Comparison of ENCODE assay signal across 21 cellular contexts in genomic region chr2:202703091-202703490, GRCh38.
DNase-seq lines count a peak whose midpoint lies in the region; ATAC-seq, FAIRE-seq and TF ChIP-seq lines count a peak whose summit lies in the region.
"Had no signal": no experiment of that assay in that cellular context is flagged by ENCODE, and none has a peak within 500 bp of the region (broad histone marks: within the 10 kb centered on the region; RNA-seq: fewer than 3 reads in every experiment).

No MANE protein-coding gene starts in this region.

- H3K9me3 ChIP-seq in CD4-positive, alpha-beta T cell (ENCODE audit: control insufficient read depth, low read length), result no peaks in the 10 kb centered on the region
- no peaks in the 10 kb centered on the region for H3K9me3 ChIP-seq in HepG2 (ENCODE audit: low read length)
- H3K9me3 ChIP-seq: tibial artery had no signal

- no peak overlapping the region for H3K4me2 ChIP-seq in HepG2 (ENCODE audit: low read depth, low read length)

- in situ Hi-C loops in HepG2 (cut with HindIII; ENCODE audit: extremely low pct_ligation_motif_present, low pct_unique_long_range_greater_than_20kb), result no loop called here

- DNase-seq in CD4-positive, alpha-beta T cell, result no peak
- DNase-seq in HCEC 1CT (peak; percentile 28), astrocyte of the hippocampus (ENCODE audit: low read depth, low spot score) (peak; percentile 11), HepG2 (ENCODE audit: low spot score) (no peak), OCI-M2 (lab: John Stamatoyannopoulos, UW; ENCODE audit: unreplicated experiment) (no peak), GM10266 (ENCODE audit: extremely low spot score) (no peak)
- DNase-seq: activated CD4-positive, CD25-positive, alpha-beta regulatory T cell; activated CD8-positive, alpha-beta memory T cell treated with anti-CD3 and anti-CD28 coated beads, Interleukin-2, amount 50 U/mL, for 48 hours; GOT3; NCI-H1048; NCI-H2081 treated with DMSO at 0.1 percent for 48 hours; NCI-H526; posterior cingulate gyrus; stimulated activated CD4-positive, alpha-beta T cell treated with anti-CD3 and anti-CD28 coated beads, Interleukin-4, amount 100 ng/mL, for 24 hours; stimulated activated CD8-positive, alpha-beta memory T cell treated with anti-CD3 and anti-CD28 coated beads, Interleukin-4, amount 100 ng/mL, for 48 hours; T-helper 17 cell; tibial artery had no signal

- peak overlapping the region; percentile 1 for H3K27ac Mint-ChIP-seq in CD4-positive, alpha-beta T cell
- H3K27ac Mint-ChIP-seq: T-helper 17 cell had no signal

- WGBS in HepG2 (ENCODE audit: low lambda C conversion rate), result 84% methylated on average over 1 of the region's 1 CpG

- TF ChIP-seq EP300 in HepG2 (IDR thresholded peaks at IDR 0.05; ENCODE audit: low read depth in 2 of 2, low read length in 2 of 2), result no peak
- TF ChIP-seq EP300 in HepG2 (CRISPR knock-in tag; IDR thresholded peaks at IDR 0.05; ENCODE audit: borderline replicate concordance), result no peak

- H3K4me3 ChIP-seq in HepG2 (replicated peaks in 1 of 3; ENCODE audit: insufficient read depth in 1 of 3, low read depth in 2 of 3, low read length in 3 of 3), result no peak overlapping the region
- H3K4me3 ChIP-seq: K562, skin epidermis, tibial artery had no signal

- POLR2A ChIA-PET in CD4-positive, alpha-beta T cell (lab: Charles Lee), result no interaction called here
- POLR2A ChIA-PET in HepG2 (lab: Yijun Ruan, JAX), result no interaction called here

- peaks cover 66% of the 10 kb centered on the region for H3K4me1 Mint-ChIP-seq in CD4-positive, alpha-beta T cell (ENCODE audit: low read depth)

- TF ChIP-seq POLR2A in HepG2 (IDR thresholded peaks at IDR 0.05; ENCODE audit: insufficient read depth in 1 of 2, low read depth in 2 of 2, low read length in 2 of 2), result no peak

- no peak for TF ChIP-seq RAD21 in HepG2 (CRISPR knock-in tag; IDR thresholded peaks at IDR 0.05)

- H3K79me2 ChIP-seq in HepG2 (ENCODE audit: insufficient read depth, low read length), result peaks cover 25% of the 10 kb centered on the region

- no peak overlapping the region for H3K4me3 Mint-ChIP-seq in CD4-positive, alpha-beta T cell
- H3K4me3 Mint-ChIP-seq: T-helper 17 cell had no signal

- intact Hi-C loops in CD4-positive, alpha-beta T cell (cut with DNase I, micrococcal nuclease), result loop anchor here (5.0 to 10.0 kb wide), 2 partner anchors 44 to 58 kb away; no protein-coding TSS in a partner anchor
- intact Hi-C loops in HepG2 (cut with micrococcal nuclease; ENCODE audit: unreplicated experiment), result no loop called here

- H3K9me3 Mint-ChIP-seq in CD4-positive, alpha-beta T cell, result no peaks in the 10 kb centered on the region

- H3K27me3 ChIP-seq in CD4-positive, alpha-beta T cell (ENCODE audit: control insufficient read depth, insufficient read depth, low read length), result no peaks in the 10 kb centered on the region
- H3K27me3 ChIP-seq in HepG2 (ENCODE audit: control insufficient read depth in 1 of 2, insufficient read depth in 2 of 2, low read length in 2 of 2), result no peaks in the 10 kb centered on the region
- H3K27me3 ChIP-seq: tibial artery had no signal

- no peak for FAIRE-seq in HepG2 (lab: Jason Lieb, UNC)
- FAIRE-seq: endometrium, K562 had no signal

- H3K9ac ChIP-seq in HepG2 (ENCODE audit: insufficient read depth, low read depth, low read length), result no peak overlapping the region

- H3K27ac ChIP-seq in CD4-positive, alpha-beta T cell (ENCODE audit: low read depth, low read length), result no peak overlapping the region
- H3K27ac ChIP-seq in HepG2 (ENCODE audit: extremely low read length, insufficient read depth, low read length), result no peak overlapping the region
- H3K27ac ChIP-seq: tibial artery had no signal

- no TSS peak for BruUV-seq in HepG2 (replicated peaks; lab: Mats Ljungman, UMichigan)

- ATAC-seq in CD4-positive, alpha-beta T cell (ENCODE audit: poor library complexity), result no peak
- ATAC-seq in HepG2 (no peak), GM21390 (IDR thresholded peaks at IDR 0.05; ENCODE audit: unreplicated experiment) (no peak)
- ATAC-seq: K562, T-helper 17 cell had no signal

- H3K36me3 ChIP-seq in HepG2 (replicated peaks in 1 of 2; ENCODE audit: control insufficient read depth in 1 of 2, insufficient read depth in 2 of 2, low read length in 2 of 2), result peaks cover 1 to 12% of the 10 kb centered on the region in 2 experiments; a peak in 3 of 5 replicates
- H3K36me3 ChIP-seq: tibial artery had no signal

- H4K20me1 ChIP-seq in HepG2 (ENCODE audit: insufficient read depth, low read length), result peaks cover 5% of the 10 kb centered on the region; the same call in 1 of the 2 replicates

- no peak overlapping the region for H2AFZ ChIP-seq in HepG2 (ENCODE audit: low read length)

- no peak for TF ChIP-seq CTCF in CD4-positive, alpha-beta T cell (IDR thresholded peaks at IDR 0.05)
- TF ChIP-seq CTCF in HepG2 (CRISPR knock-in tag; IDR thresholded peaks at IDR 0.05) (no peak), GM10266 (IDR thresholded peaks at IDR 0.05; ENCODE audit: control insufficient read depth, insufficient read depth, low read depth, missing control alignments) (no peak)

- CTCF ChIA-PET in CD4-positive, alpha-beta T cell (lab: Charles Lee), result interaction anchor here (1.4 kb wide), 1 partner anchor 8 kb away, joined by 3 read pairs; no protein-coding TSS in a partner anchor
- CTCF ChIA-PET in HepG2 (lab: Yijun Ruan, JAX; ENCODE audit: low intra/inter-chr PET ratio, low total read pairs), result no interaction called here

- peaks cover 52% of the 10 kb centered on the region for H3K36me3 Mint-ChIP-seq in CD4-positive, alpha-beta T cell (ENCODE audit: low read depth)

- H3K4me1 ChIP-seq in HepG2 (ENCODE audit: insufficient read depth, low read length), result no peaks in the 10 kb centered on the region
- H3K4me1 ChIP-seq: tibial artery had no signal

- H3K27me3 Mint-ChIP-seq in CD4-positive, alpha-beta T cell, result no peaks in the 10 kb centered on the region
- H3K27me3 Mint-ChIP-seq: T-helper 17 cell had no signal

TF ChIP-seq in HepG2, 621 proteins besides CTCF, POLR2A, EP300 and RAD21:
- TF ChIP-seq CEBPB (IDR thresholded peaks at IDR 0.05; ENCODE audit: borderline replicate concordance, low read depth, low read length) (peak; percentile 38; the same call in 1 of the 2 replicates), ZKSCAN1 (IDR thresholded peaks at IDR 0.05; ENCODE audit: low read length) (no peak)
TF ChIP-seq in HepG2: peak in this region for 1.

Comparison
In these comparisons a context has a peak if more than half of its experiments do, and no peak if none do; other contexts are left out.
1. DNase-seq: peak in HCEC 1CT (single experiment) and astrocyte of the hippocampus (single experiment); none in CD4-positive, alpha-beta T cell (0 of 10), HepG2 (single experiment), OCI-M2 (single experiment) and GM10266 (single experiment).